1 cellular context compared by ENCODE assay signal in the genomic region with DNA sequence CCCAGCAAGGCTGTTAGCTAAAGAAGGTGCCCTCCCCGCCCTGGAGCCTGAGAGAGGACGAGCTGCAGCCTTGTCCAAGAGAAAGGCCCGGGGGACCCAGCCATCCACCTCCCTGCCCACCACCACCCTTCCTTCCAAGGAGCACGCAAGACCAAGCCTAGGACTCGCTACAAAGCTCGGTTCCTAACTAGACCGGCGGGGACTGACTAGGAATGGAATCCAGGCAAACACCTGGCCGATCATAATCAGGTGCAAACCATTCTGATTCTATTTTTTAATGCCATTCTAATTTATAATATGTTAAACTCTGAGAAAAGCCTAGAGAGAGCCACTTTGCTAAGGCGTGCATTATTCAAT.
TF ChIP-seq lines count a peak whose summit lies in the region.

No MANE protein-coding gene starts in this region.

TF ChIP-seq in SK-N-SH, 30 proteins besides CTCF, POLR2A, EP300 and RAD21 (continued from another document):
- TF ChIP-seq, protein P1, sequence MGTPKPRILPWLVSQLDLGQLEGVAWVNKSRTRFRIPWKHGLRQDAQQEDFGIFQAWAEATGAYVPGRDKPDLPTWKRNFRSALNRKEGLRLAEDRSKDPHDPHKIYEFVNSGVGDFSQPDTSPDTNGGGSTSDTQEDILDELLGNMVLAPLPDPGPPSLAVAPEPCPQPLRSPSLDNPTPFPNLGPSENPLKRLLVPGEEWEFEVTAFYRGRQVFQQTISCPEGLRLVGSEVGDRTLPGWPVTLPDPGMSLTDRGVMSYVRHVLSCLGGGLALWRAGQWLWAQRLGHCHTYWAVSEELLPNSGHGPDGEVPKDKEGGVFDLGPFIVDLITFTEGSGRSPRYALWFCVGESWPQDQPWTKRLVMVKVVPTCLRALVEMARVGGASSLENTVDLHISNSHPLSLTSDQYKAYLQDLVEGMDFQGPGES (IDR thresholded peaks at IDR 0.05; ENCODE audit: low read depth, low read length): no peak
- TF ChIP-seq JUND (IDR thresholded peaks at IDR 0.05) (no peak), RFX5 (IDR thresholded peaks at IDR 0.05; ENCODE audit: low read length) (no peak), NRF1 (IDR thresholded peaks at IDR 0.05; ENCODE audit: low read depth, low read length) (no peak), FOSL2 (IDR thresholded peaks at IDR 0.05; ENCODE audit: borderline replicate concordance, low read depth) (no peak), TAF1 (IDR thresholded peaks at IDR 0.05; ENCODE audit: borderline replicate concordance, low read depth, low read length) (no peak)
- TF ChIP-seq, protein P2, sequence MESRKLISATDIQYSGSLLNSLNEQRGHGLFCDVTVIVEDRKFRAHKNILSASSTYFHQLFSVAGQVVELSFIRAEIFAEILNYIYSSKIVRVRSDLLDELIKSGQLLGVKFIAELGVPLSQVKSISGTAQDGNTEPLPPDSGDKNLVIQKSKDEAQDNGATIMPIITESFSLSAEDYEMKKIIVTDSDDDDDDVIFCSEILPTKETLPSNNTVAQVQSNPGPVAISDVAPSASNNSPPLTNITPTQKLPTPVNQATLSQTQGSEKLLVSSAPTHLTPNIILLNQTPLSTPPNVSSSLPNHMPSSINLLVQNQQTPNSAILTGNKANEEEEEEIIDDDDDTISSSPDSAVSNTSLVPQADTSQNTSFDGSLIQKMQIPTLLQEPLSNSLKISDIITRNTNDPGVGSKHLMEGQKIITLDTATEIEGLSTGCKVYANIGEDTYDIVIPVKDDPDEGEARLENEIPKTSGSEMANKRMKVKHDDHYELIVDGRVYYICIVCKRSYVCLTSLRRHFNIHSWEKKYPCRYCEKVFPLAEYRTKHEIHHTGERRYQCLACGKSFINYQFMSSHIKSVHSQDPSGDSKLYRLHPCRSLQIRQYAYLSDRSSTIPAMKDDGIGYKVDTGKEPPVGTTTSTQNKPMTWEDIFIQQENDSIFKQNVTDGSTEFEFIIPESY (IDR thresholded peaks at IDR 0.05; ENCODE audit: borderline replicate concordance, low read depth): no peak
- TF ChIP-seq, protein P3, sequence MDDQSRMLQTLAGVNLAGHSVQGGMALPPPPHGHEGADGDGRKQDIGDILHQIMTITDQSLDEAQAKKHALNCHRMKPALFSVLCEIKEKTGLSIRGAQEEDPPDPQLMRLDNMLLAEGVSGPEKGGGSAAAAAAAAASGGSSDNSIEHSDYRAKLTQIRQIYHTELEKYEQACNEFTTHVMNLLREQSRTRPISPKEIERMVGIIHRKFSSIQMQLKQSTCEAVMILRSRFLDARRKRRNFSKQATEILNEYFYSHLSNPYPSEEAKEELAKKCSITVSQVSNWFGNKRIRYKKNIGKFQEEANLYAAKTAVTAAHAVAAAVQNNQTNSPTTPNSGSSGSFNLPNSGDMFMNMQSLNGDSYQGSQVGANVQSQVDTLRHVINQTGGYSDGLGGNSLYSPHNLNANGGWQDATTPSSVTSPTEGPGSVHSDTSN (IDR thresholded peaks at IDR 0.05): no peak
